13 cellular contexts compared by ENCODE assay signal in the genomic region with DNA sequence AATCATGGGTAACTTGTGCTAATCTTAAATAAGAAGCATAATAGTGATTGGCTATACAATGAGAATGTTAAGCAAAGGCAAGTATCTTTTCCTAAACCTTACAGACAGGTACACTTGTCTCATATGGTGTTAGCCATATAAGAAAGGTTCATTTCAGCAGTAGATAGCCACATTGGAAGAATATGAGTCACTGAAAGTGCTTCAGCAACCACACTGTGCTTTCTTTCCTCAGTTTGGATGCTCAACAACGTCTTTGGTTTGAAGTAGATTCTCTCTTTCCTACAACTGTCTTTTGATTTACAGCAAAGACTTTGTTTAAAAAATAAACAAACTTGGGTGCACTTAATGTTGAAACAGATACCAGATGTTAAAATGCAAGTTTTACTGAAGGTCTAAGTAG. TPM values are rescaled to one million over a fixed set of nuclear protein-coding genes. Genes with fewer than 3 reads are reported as not detected.
DNase-seq lines count a peak whose midpoint lies in the region; ATAC-seq and TF ChIP-seq lines count a peak whose summit lies in the region.
"Had no signal": no experiment of that assay in that cellular context is flagged by ENCODE, and none has a peak within 500 bp of the region (broad histone marks: within the 10 kb centered on the region; RNA-seq: fewer than 3 reads in every experiment).

No MANE protein-coding gene starts in this region.

- POLR2A ChIA-PET in CD4-positive, alpha-beta T cell (lab: Charles Lee) = no interaction called here

- H3K4me3 ChIP-seq in left lung = no peak overlapping the region
- H3K4me3 ChIP-seq: thyroid gland had no signal

- ATAC-seq in GM18858 (IDR thresholded peaks at IDR 0.05; ENCODE audit: unreplicated experiment) (peak; percentile 78), GM21367 (IDR thresholded peaks at IDR 0.05; ENCODE audit: unreplicated experiment) (peak; percentile 59), HG03095 (IDR thresholded peaks at IDR 0.05; ENCODE audit: unreplicated experiment) (peak; percentile 67), left lung (no peak)
- ATAC-seq in CD4-positive, alpha-beta T cell (ENCODE audit: poor library complexity) = no peak

- peaks cover 86% of the 10 kb centered on the region for H3K36me3 Mint-ChIP-seq in activated naive CD8-positive, alpha-beta T cell treated with anti-CD3 and anti-CD28 coated beads for 36 hours
- H3K36me3 Mint-ChIP-seq in CD4-positive, alpha-beta T cell (ENCODE audit: low read depth) = peaks cover 62% of the 10 kb centered on the region

- H3K9me3 Mint-ChIP-seq in activated naive CD8-positive, alpha-beta T cell treated with anti-CD3 and anti-CD28 coated beads for 36 hours = peaks cover 38% of the 10 kb centered on the region
- H3K9me3 Mint-ChIP-seq in CD4-positive, alpha-beta T cell = peaks cover 10% of the 10 kb centered on the region

- peak overlapping the region; percentile 70 for H3K27ac Mint-ChIP-seq in activated naive CD8-positive, alpha-beta T cell treated with anti-CD3 and anti-CD28 coated beads for 36 hours
- no peak overlapping the region for H3K27ac Mint-ChIP-seq in CD4-positive, alpha-beta T cell

- TF ChIP-seq CTCF in CD4-positive, alpha-beta T cell (IDR thresholded peaks at IDR 0.05) = no peak
- no peak for TF ChIP-seq CTCF in left lung (IDR thresholded peaks at IDR 0.05)

- peaks cover 34% of the 10 kb centered on the region for H3K9me3 ChIP-seq in CD4-positive, alpha-beta T cell (ENCODE audit: control insufficient read depth, low read length)
- H3K9me3 ChIP-seq in left lung = peaks cover 0 to 28% of the 10 kb centered on the region in 2 donors
- H3K9me3 ChIP-seq: thyroid gland had no signal

- no peak for DNase-seq in activated naive CD8-positive, alpha-beta T cell treated with anti-CD3 and anti-CD28 coated beads for 36 hours
- no peak for DNase-seq in Kasumi-1 (lab: John Stamatoyannopoulos, UW)
- DNase-seq in CD4-positive, alpha-beta T cell = no peak
- DNase-seq in SHP77 treated with DMSO at 0.1 percent for 48 hours (lab: John Stamatoyannopoulos, UW) = no peak
- no peak for DNase-seq in left lung
- DNase-seq: activated CD8-positive, alpha-beta memory T cell treated with anti-CD3 and anti-CD28 coated beads for 24 hours; hypothalamus; NCI-H2171; Right ventricle myocardium superior; thyroid gland had no signal

- H3K27me3 ChIP-seq in CD4-positive, alpha-beta T cell (ENCODE audit: control insufficient read depth, insufficient read depth, low read length) = no peaks in the 10 kb centered on the region
- no peaks in the 10 kb centered on the region for H3K27me3 ChIP-seq in left lung
- H3K27me3 ChIP-seq: thyroid gland had no signal

- H3K4me1 Mint-ChIP-seq in activated naive CD8-positive, alpha-beta T cell treated with anti-CD3 and anti-CD28 coated beads for 36 hours = peaks cover 52% of the 10 kb centered on the region
- peaks cover 53% of the 10 kb centered on the region for H3K4me1 Mint-ChIP-seq in CD4-positive, alpha-beta T cell (ENCODE audit: low read depth)

- intact Hi-C loops in CD4-positive, alpha-beta T cell (cut with DNase I, micrococcal nuclease) = no loop called here
- intact Hi-C loops in left lung (cut with DNase I) = no loop called here

- CTCF ChIA-PET in CD4-positive, alpha-beta T cell (lab: Charles Lee) = no interaction called here

- no peaks in the 10 kb centered on the region for H3K27me3 Mint-ChIP-seq in activated naive CD8-positive, alpha-beta T cell treated with anti-CD3 and anti-CD28 coated beads for 36 hours
- H3K27me3 Mint-ChIP-seq in CD4-positive, alpha-beta T cell = no peaks in the 10 kb centered on the region

- H3K36me3 ChIP-seq in left lung = no peaks in the 10 kb centered on the region
- H3K36me3 ChIP-seq: thyroid gland had no signal

- no peak overlapping the region for H3K27ac ChIP-seq in CD4-positive, alpha-beta T cell (ENCODE audit: low read depth, low read length)
- H3K27ac ChIP-seq in left lung = no peak overlapping the region
- H3K27ac ChIP-seq: thyroid gland had no signal

- peaks cover 0 to 7% of the 10 kb centered on the region in 2 donors for H3K4me1 ChIP-seq in left lung
- H3K4me1 ChIP-seq: thyroid gland had no signal

- H3K4me3 Mint-ChIP-seq in activated naive CD8-positive, alpha-beta T cell treated with anti-CD3 and anti-CD28 coated beads for 36 hours = peak overlapping the region; percentile 14
- no peak overlapping the region for H3K4me3 Mint-ChIP-seq in CD4-positive, alpha-beta T cell

RNA-seq across cellular contexts. Expression of a gene that starts 8.9 kb away (rescaled TPM):
- total RNA-seq in activated naive CD8-positive, alpha-beta T cell treated with anti-CD3 and anti-CD28 coated beads for 36 hours = 10 to 100 TPM; 29.2 to 34.7 TPM
- 10 to 100 TPM; 42.5 to 44.5 TPM for total RNA-seq in CD4-positive, alpha-beta T cell
- 10 to 100 TPM; 13.2 to 16.7 TPM for total RNA-seq in left lung

Comparison
In these comparisons a context has a peak if more than half of its experiments do, and no peak if none do; other contexts are left out.
1. ATAC-seq: peak in GM18858 (single experiment), GM21367 (single experiment) and HG03095 (single experiment); none in CD4-positive, alpha-beta T cell (single experiment) and left lung (single experiment).